ENCODE assay signal across 9 cellular contexts in genomic region chr21:36989199-36989698, GRCh38. TPM values are rescaled to one million over a fixed set of nuclear protein-coding genes. Genes with fewer than 3 reads are reported as not detected.
DNase-seq lines count a peak whose midpoint lies in the region; TF ChIP-seq lines count a peak whose summit lies in the region.
"Not testable (repeated sequence)": the region's sequence is repeated elsewhere in the genome, so short reads cannot be mapped to it uniquely, and the experiment has no call there.
"Had no signal": no experiment of that assay in that cellular context is flagged by ENCODE, and none has a peak within 500 bp of the region (broad histone marks: within the 10 kb centered on the region; RNA-seq: fewer than 3 reads in every experiment).

No MANE protein-coding gene starts in this region.

- H3K4me1 ChIP-seq in HUES48 (ENCODE audit: control insufficient read depth, insufficient read depth, low read length) (peaks cover 16% of the 10 kb centered on the region), adipocyte (ENCODE audit: control insufficient read depth, insufficient read depth, low read length) (peaks cover 17% of the 10 kb centered on the region), iPS-20b (ENCODE audit: insufficient read depth, low read length) (peaks cover 12% of the 10 kb centered on the region; the same call in 1 of the 2 replicates)
- H3K4me1 ChIP-seq in endodermal cell (ENCODE audit: control insufficient read depth, insufficient read depth, low read length); stomach smooth muscle (ENCODE audit: control insufficient read depth, insufficient read depth, low read length): not testable (repeated sequence)

- peak overlapping the region; percentile 65 for H3K4me3 Mint-ChIP-seq in endodermal cell
- H3K4me3 Mint-ChIP-seq in neural crest cell = peak overlapping the region; percentile 79

- peaks cover 11% of the 10 kb centered on the region for H3K4me1 Mint-ChIP-seq in endodermal cell
- peaks cover 18% of the 10 kb centered on the region for H3K4me1 Mint-ChIP-seq in neural crest cell

- POLR2A ChIA-PET in BJ (lab: Charles Lee) = not testable (repeated sequence)

- H3K4me3 ChIP-seq in BJ (ENCODE audit: low read depth, low read length) (peak overlapping the region; percentile 58), HUES48 (ENCODE audit: low read depth, low read length) (peak overlapping the region; percentile 50), adipocyte (ENCODE audit: low read length) (peak overlapping the region; percentile 80), endodermal cell (ENCODE audit: low read length) (peak overlapping the region; percentile 66), iPS-20b (ENCODE audit: low read length) (peak overlapping the region; percentile 56; the same call in 1 of the 2 replicates), stomach smooth muscle (ENCODE audit: low read length in 2 of 2) (peak overlapping the region; percentile 58 to 75)

- H3K36me3 Mint-ChIP-seq in endodermal cell (ENCODE audit: low read depth) = peaks cover 10% of the 10 kb centered on the region
- H3K36me3 Mint-ChIP-seq in neural crest cell (ENCODE audit: low read depth) = not testable (repeated sequence)

- DNase-seq in BJ (ENCODE audit: low read depth); adipocyte (ENCODE audit: low read depth); neural crest cell (ENCODE audit: low read depth, low spot score): not testable (repeated sequence)
- DNase-seq in SKM-1 (lab: John Stamatoyannopoulos, UW; ENCODE audit: unreplicated experiment) (peak; percentile 92), endodermal cell (peak; percentile 26)

- CTCF ChIA-PET in BJ (lab: Yijun Ruan, JAX) = interaction anchor here (0.6 to 2.9 kb wide), 25 partner anchors 10 to 617 kb away, joined by 3 to 29 read pairs (median 6); partner anchors contain the start of genes HLCS and RIPPLY3

- not testable (repeated sequence) for TF ChIP-seq CTCF in BJ (IDR thresholded peaks at IDR 0.05; ENCODE audit: insufficient read depth, low read depth, low read length); endodermal cell (conservative IDR thresholded peaks at IDR 0.05); neural crest cell (conservative IDR thresholded peaks at IDR 0.05)

- H3K9me3 Mint-ChIP-seq in endodermal cell, neural crest cell: not testable (repeated sequence)

- H3K27me3 Mint-ChIP-seq in endodermal cell (ENCODE audit: insufficient read depth) = peaks cover 13% of the 10 kb centered on the region
- H3K27me3 Mint-ChIP-seq in neural crest cell (ENCODE audit: low read depth) = not testable (repeated sequence)

- H3K27ac ChIP-seq in HUES48 (ENCODE audit: low read depth, low read length) (peak overlapping the region; percentile 90), endodermal cell (ENCODE audit: low read depth, low read length) (peak overlapping the region; percentile 84), stomach smooth muscle (ENCODE audit: low read length) (peak overlapping the region; percentile 70)
- not testable (repeated sequence) for H3K27ac ChIP-seq in iPS-20b (ENCODE audit: low read length)

- not testable (repeated sequence) for H3K27me3 ChIP-seq in BJ (ENCODE audit: control insufficient read depth, insufficient read depth, low read length); adipocyte (replicated peaks; ENCODE audit: control insufficient read depth, insufficient read depth, low read length); endodermal cell (ENCODE audit: control insufficient read depth, insufficient read depth, low read length, poor library complexity, severe bottlenecking)
- H3K27me3 ChIP-seq in HUES48 (ENCODE audit: control insufficient read depth, insufficient read depth, low read length) = peaks cover 11% of the 10 kb centered on the region
- peaks cover 17% of the 10 kb centered on the region; the same call in 1 of the 2 replicates for H3K27me3 ChIP-seq in iPS-20b (ENCODE audit: insufficient read depth, low read length)
- H3K27me3 ChIP-seq in stomach smooth muscle (ENCODE audit: control insufficient read depth in 1 of 2, insufficient read depth in 2 of 2, low read length in 2 of 2) = peaks cover 3 to 11% of the 10 kb centered on the region in 2 donors

- not testable (repeated sequence) for H3K9ac ChIP-seq in HUES48 (ENCODE audit: low read depth, low read length)
- peak overlapping the region; percentile 87 for H3K9ac ChIP-seq in adipocyte (ENCODE audit: low read length)
- H3K9ac ChIP-seq in endodermal cell (ENCODE audit: extremely low read depth, low read length, poor library complexity, severe bottlenecking) = peak overlapping the region; percentile 34
- peak overlapping the region; percentile 60; the same call in 1 of the 2 replicates for H3K9ac ChIP-seq in iPS-20b (ENCODE audit: low read depth, low read length)
- peak overlapping the region; percentile 46 to 76 for H3K9ac ChIP-seq in stomach smooth muscle (ENCODE audit: low read length in 2 of 2)

- WGBS in endodermal cell (ENCODE audit: insufficient coverage in 1 of 2, insufficient read length in 1 of 2), 2 experiments = 68 to 80% methylated on average over 15 to 22 of the region's 22 CpGs

- not testable (repeated sequence) for H3K27ac Mint-ChIP-seq in endodermal cell; neural crest cell (ENCODE audit: unreplicated experiment)

- not testable (repeated sequence) for H3K9me3 ChIP-seq in HUES48 (ENCODE audit: control insufficient read depth, insufficient read depth, low read length); adipocyte (ENCODE audit: control insufficient read depth, low read length); endodermal cell (ENCODE audit: control insufficient read depth, low read length); iPS-20b (ENCODE audit: insufficient read depth, low read depth, low read length); stomach smooth muscle (ENCODE audit: control insufficient read depth in 2 of 2, low read length in 2 of 2)

- H3K36me3 ChIP-seq in BJ (ENCODE audit: control insufficient read depth, insufficient read depth, low read length); HUES48 (ENCODE audit: control insufficient read depth, insufficient read depth, low read length); adipocyte (ENCODE audit: control insufficient read depth, insufficient read depth, low read length, severe bottlenecking); endodermal cell (ENCODE audit: control insufficient read depth, insufficient read depth, low read length); iPS-20b (ENCODE audit: insufficient read depth, low read depth, low read length); stomach smooth muscle (ENCODE audit: control insufficient read depth in 2 of 2, insufficient read depth in 2 of 2, low read length in 2 of 2): not testable (repeated sequence)

RNA-seq across cellular contexts. Expression of gene RIPPLY3, which starts 17.3 kb away (rescaled TPM):
- 0.22 and 0.23 TPM in 2 replicates for polyA plus RNA-seq in BJ (2011; rRNA removed)
- not detected in 2 replicates for polyA minus RNA-seq in BJ (2011; rRNA and poly(A)+ RNA removed)
- total RNA-seq in endodermal cell (10 to 100 TPM; 15.6 to 28.0 TPM), neural crest cell (2.6 and 3.2 TPM in 2 replicates)
- 10.3 TPM for polyA plus RNA-seq in endodermal cell (2013, experiment 1 of 2)
- 11.4 TPM for polyA plus RNA-seq in endodermal cell (2013, experiment 2 of 2)
- total RNA-seq: myocyte had no signal

RNA-seq across cellular contexts. Expression of gene HLCS, which starts 22.8 kb away (rescaled TPM):
- polyA plus RNA-seq in BJ (2011; rRNA removed) = 16.9 and 23.3 TPM in 2 replicates
- 16.0 and 17.3 TPM in 2 replicates for polyA minus RNA-seq in BJ (2011; rRNA and poly(A)+ RNA removed)
- total RNA-seq in endodermal cell = 10 to 100 TPM; 25.0 to 30.1 TPM
- polyA plus RNA-seq in endodermal cell (2013, experiment 1 of 2) = 13.9 TPM
- 12.3 TPM for polyA plus RNA-seq in endodermal cell (2013, experiment 2 of 2)
- 18.5 and 21.9 TPM in 2 replicates for total RNA-seq in neural crest cell
